ENCODE assay signal across 2 cellular contexts in genomic region chr21:26965091-26965566, GRCh38.
TF ChIP-seq lines count a peak whose summit lies in the region.

No MANE protein-coding gene starts in this region.

TF ChIP-seq in SK-N-SH, 30 proteins besides CTCF, POLR2A, EP300 and RAD21 (continued from another document):
- TF ChIP-seq ZBTB33 (IDR thresholded peaks at IDR 0.05; ENCODE audit: borderline replicate concordance, low read depth), result no peak
- TF ChIP-seq FOSL2 (IDR thresholded peaks at IDR 0.05; ENCODE audit: borderline replicate concordance, low read depth), result no peak
- TF ChIP-seq, protein P1, sequence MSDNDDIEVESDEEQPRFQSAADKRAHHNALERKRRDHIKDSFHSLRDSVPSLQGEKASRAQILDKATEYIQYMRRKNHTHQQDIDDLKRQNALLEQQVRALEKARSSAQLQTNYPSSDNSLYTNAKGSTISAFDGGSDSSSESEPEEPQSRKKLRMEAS (IDR thresholded peaks at IDR 0.05; ENCODE audit: low read depth), result no peak
- TF ChIP-seq, protein P2, sequence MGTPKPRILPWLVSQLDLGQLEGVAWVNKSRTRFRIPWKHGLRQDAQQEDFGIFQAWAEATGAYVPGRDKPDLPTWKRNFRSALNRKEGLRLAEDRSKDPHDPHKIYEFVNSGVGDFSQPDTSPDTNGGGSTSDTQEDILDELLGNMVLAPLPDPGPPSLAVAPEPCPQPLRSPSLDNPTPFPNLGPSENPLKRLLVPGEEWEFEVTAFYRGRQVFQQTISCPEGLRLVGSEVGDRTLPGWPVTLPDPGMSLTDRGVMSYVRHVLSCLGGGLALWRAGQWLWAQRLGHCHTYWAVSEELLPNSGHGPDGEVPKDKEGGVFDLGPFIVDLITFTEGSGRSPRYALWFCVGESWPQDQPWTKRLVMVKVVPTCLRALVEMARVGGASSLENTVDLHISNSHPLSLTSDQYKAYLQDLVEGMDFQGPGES (IDR thresholded peaks at IDR 0.05; ENCODE audit: low read depth, low read length), result no peak
- TF ChIP-seq ELF1 (IDR thresholded peaks at IDR 0.05), result no peak
- TF ChIP-seq JUND (IDR thresholded peaks at IDR 0.05), result no peak
- TF ChIP-seq RCOR1 (IDR thresholded peaks at IDR 0.05; ENCODE audit: low read length), result no peak
- TF ChIP-seq TCF12 (IDR thresholded peaks at IDR 0.05), result no peak
- TF ChIP-seq RFX5 (IDR thresholded peaks at IDR 0.05; ENCODE audit: low read length), result no peak
- no peak for TF ChIP-seq SMC3 (IDR thresholded peaks at IDR 0.05; ENCODE audit: low read depth, low read length)

TF ChIP-seq in SK-N-SH treated with all-trans-retinoic acid at 6 μM for 48 hours, 23 proteins besides CTCF, POLR2A, EP300 and RAD21 (continued from another document):
- no peak for TF ChIP-seq PATZ1 (CRISPR knock-in tag; IDR thresholded peaks at IDR 0.05; ENCODE audit: borderline replicate concordance)
- TF ChIP-seq POU6F1 (CRISPR knock-in tag; IDR thresholded peaks at IDR 0.05; ENCODE audit: borderline replicate concordance, low read depth), result no peak
- no peak for TF ChIP-seq PPARA (CRISPR knock-in tag; IDR thresholded peaks at IDR 0.05; ENCODE audit: borderline replicate concordance)
- TF ChIP-seq ISL1 (CRISPR knock-in tag; IDR thresholded peaks at IDR 0.05), result no peak
- TF ChIP-seq TCF4 (CRISPR knock-in tag; IDR thresholded peaks at IDR 0.05; ENCODE audit: borderline replicate concordance), result no peak
- TF ChIP-seq SNAI2 (CRISPR knock-in tag; IDR thresholded peaks at IDR 0.05), result no peak
- no peak for TF ChIP-seq ZC3H10 (CRISPR knock-in tag; IDR thresholded peaks at IDR 0.05)
